23 cellular contexts compared by ENCODE assay signal in genomic region chr17:67517335-67517734, GRCh38.
"Had no signal": no experiment of that assay in that cellular context is flagged by ENCODE, and none has a peak within 500 bp of the region (broad histone marks: within the 10 kb centered on the region; RNA-seq: fewer than 3 reads in every experiment).

No MANE protein-coding gene starts in this region.

- H3K9me3 Mint-ChIP-seq: activated CD4-positive, alpha-beta T cell treated with anti-CD3 and anti-CD28 coated beads, Interleukin-2, amount 10 ng/mL, durations not matched to agents 24 days and 14 days; activated T-helper 1 cell treated with anti-CD3 and anti-CD28 coated beads, Interleukin-12 subunit alpha, Interleukin-12 subunit beta, Interleukin-2, Interleukin-4 antibody, amounts not matched to agents 30 ng/mL and 10 ng/mL and 1 ng/mL, durations not matched to agents 14 hours and 24 hours and 36 hours; natural killer cell; stimulated activated effector memory CD8-positive, alpha-beta T cell treated with anti-CD3 and anti-CD28 coated beads, Interleukin-12 subunit alpha, Interleukin-12 subunit beta, amount 100 ng/mL, for 72 hours; T-helper 2 cell treated with Interferon-gamma antibody and Interleukin-4, amounts not matched to agents 5 μg/mL and 100 μg/mL, for 36 hours had no signal

- H3K4me3 Mint-ChIP-seq: activated CD4-positive, alpha-beta T cell treated with anti-CD3 and anti-CD28 coated beads, Interleukin-2, amount 10 ng/mL, durations not matched to agents 24 days and 14 days; activated CD8-positive, alpha-beta T cell treated with anti-CD3 and anti-CD28 coated beads, Interleukin-2, amount 10 ng/mL, durations not matched to agents 7 days and 5 days; activated T-helper 1 cell treated with anti-CD3 and anti-CD28 coated beads, Interleukin-12 subunit alpha, Interleukin-12 subunit beta, Interleukin-2, Interleukin-4 antibody, amounts not matched to agents 30 ng/mL and 10 ng/mL and 1 ng/mL, durations not matched to agents 14 hours and 24 hours and 36 hours; natural killer cell; stimulated activated effector memory CD8-positive, alpha-beta T cell treated with anti-CD3 and anti-CD28 coated beads, Interleukin-12 subunit alpha, Interleukin-12 subunit beta, amount 100 ng/mL, for 72 hours; T-helper 2 cell treated with Interferon-gamma antibody and Interleukin-4, amounts not matched to agents 5 μg/mL and 100 μg/mL, for 36 hours had no signal

- H3K27me3 Mint-ChIP-seq: activated CD4-positive, alpha-beta T cell treated with anti-CD3 and anti-CD28 coated beads, Interleukin-2, amount 10 ng/mL, durations not matched to agents 24 days and 14 days had no signal

- DNase-seq: activated CD4-positive, alpha-beta T cell treated with anti-CD3 and anti-CD28 coated beads, Interleukin-2, amount 10 ng/mL, durations not matched to agents 24 days and 14 days; activated CD4-positive, CD25-positive, alpha-beta regulatory T cell; activated CD8-positive, alpha-beta memory T cell treated with anti-CD3 and anti-CD28 coated beads, Interleukin-2, amount 50 U/mL, for 4 hours; activated CD8-positive, alpha-beta T cell treated with anti-CD3 and anti-CD28 coated beads, Interleukin-2, amount 10 ng/mL, durations not matched to agents 7 days and 5 days; activated naive CD4-positive, alpha-beta T cell treated with Interleukin-2 at 50 U/mL for 16 hours; dorsolateral prefrontal cortex; foreskin fibroblast; glutamatergic neuron; hypothalamus; left ventricle myocardium superior; mesendoderm; natural killer cell; posterior cingulate gyrus; retina; stimulated activated CD4-positive, alpha-beta T cell treated with anti-CD3 and anti-CD28 coated beads, Interleukin-12 subunit alpha, Interleukin-12 subunit beta, amount 100 ng/mL, for 4 hours; stimulated activated CD4-positive, alpha-beta T cell treated with anti-CD3 and anti-CD28 coated beads, Interleukin-2, amount 100 ng/mL, for 24 hours had no signal

- FAIRE-seq: astrocyte, bronchial epithelial cell, endometrium had no signal

- H3K27ac Mint-ChIP-seq: activated CD4-positive, alpha-beta T cell treated with anti-CD3 and anti-CD28 coated beads, Interleukin-2, amount 10 ng/mL, durations not matched to agents 24 days and 14 days; activated CD8-positive, alpha-beta T cell treated with anti-CD3 and anti-CD28 coated beads, Interleukin-2, amount 10 ng/mL, durations not matched to agents 7 days and 5 days; activated T-helper 1 cell treated with anti-CD3 and anti-CD28 coated beads, Interleukin-12 subunit alpha, Interleukin-12 subunit beta, Interleukin-2, Interleukin-4 antibody, amounts not matched to agents 30 ng/mL and 10 ng/mL and 1 ng/mL, durations not matched to agents 14 hours and 24 hours and 36 hours; stimulated activated effector memory CD8-positive, alpha-beta T cell treated with anti-CD3 and anti-CD28 coated beads, Interleukin-12 subunit alpha, Interleukin-12 subunit beta, amount 100 ng/mL, for 72 hours; T-helper 2 cell treated with Interferon-gamma antibody and Interleukin-4, amounts not matched to agents 5 μg/mL and 100 μg/mL, for 36 hours had no signal

- H3K36me3 ChIP-seq: esophagus muscularis mucosa had no signal

- H3K36me3 Mint-ChIP-seq: natural killer cell had no signal

- H3K27me3 ChIP-seq: dorsolateral prefrontal cortex, esophagus muscularis mucosa had no signal

- H3K4me3 ChIP-seq: dorsolateral prefrontal cortex, esophagus muscularis mucosa had no signal

- ATAC-seq: activated CD8-positive, alpha-beta T cell treated with anti-CD3 and anti-CD28 coated beads, Interleukin-2, amount 10 ng/mL, durations not matched to agents 7 days and 5 days; left ventricle myocardium superior; natural killer cell; stimulated activated effector memory CD8-positive, alpha-beta T cell treated with anti-CD3 and anti-CD28 coated beads, Interleukin-12 subunit alpha, Interleukin-12 subunit beta, amount 100 ng/mL, for 72 hours had no signal

- H3K9me3 ChIP-seq: esophagus muscularis mucosa had no signal
